In the genomic region with DNA sequence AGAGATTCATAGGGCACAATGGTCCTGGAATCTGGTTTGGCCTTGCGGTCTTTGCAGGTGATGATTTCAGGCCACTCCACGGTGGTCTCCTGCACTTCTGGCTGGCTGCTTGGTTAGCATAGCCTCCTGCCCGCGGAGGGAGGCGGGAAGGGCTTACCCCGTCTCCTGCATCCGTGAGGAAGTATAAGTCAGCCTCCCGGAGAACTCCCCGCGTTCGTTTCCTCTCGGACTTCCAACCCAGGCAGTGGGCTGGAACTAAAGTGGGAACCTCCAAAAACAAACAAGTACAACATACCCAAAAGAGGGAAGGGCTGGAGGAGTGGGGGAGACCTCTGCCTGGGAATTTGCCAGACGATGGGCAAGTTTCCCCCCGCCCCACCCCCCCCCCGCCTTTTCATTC, we compare ENCODE assay signal across 11 cellular contexts. TPM values are rescaled to one million over a fixed set of nuclear protein-coding genes. Genes with fewer than 3 reads are reported as not detected.
A peak's percentile ranks its signal among the peaks of the same experiment; 100 is the strongest.
DNase-seq lines count a peak whose midpoint lies in the region; ATAC-seq and TF ChIP-seq lines count a peak whose summit lies in the region.
"Had no signal": no experiment of that assay in that cellular context is flagged by ENCODE, and none has a peak within 500 bp of the region (broad histone marks: within the 10 kb centered on the region; RNA-seq: fewer than 3 reads in every experiment).

No MANE protein-coding gene starts in this region.

- H3K4me1 ChIP-seq in testis: peaks cover 19% of the 10 kb centered on the region

- no peaks in the 10 kb centered on the region for H3K9me3 ChIP-seq in testis

- TF ChIP-seq POLR2A in testis (IDR thresholded peaks at IDR 0.05): no peak

- 11 to 12% methylated on average over 6 to 15 of the region's 15 CpGs for WGBS in testis, 2 donors

- TF ChIP-seq CTCF in testis (IDR thresholded peaks at IDR 0.05): no peak

- H3K4me3 ChIP-seq in testis: peak overlapping the region; percentile 76 to 90

- H3K27ac ChIP-seq in caudate nucleus (ENCODE audit: low read depth, low read length): peak overlapping the region; percentile 68
- H3K27ac ChIP-seq in testis: peak overlapping the region; percentile 77 to 91

- peak; percentile 84 for DNase-seq in HK-2 (ENCODE audit: unreplicated experiment)
- DNase-seq in caudate nucleus (lab: John Stamatoyannopoulos, UW): peak in 1 of 61 donors; percentile 13
- DNase-seq in kidney tubule cell (ENCODE audit: low spot score): peak; percentile 84
- DNase-seq in testis: no peak
- DNase-seq in T-helper 9 cell: no peak
- DNase-seq in NCI-H1092 treated with DMSO at 0.1 percent for 48 hours (lab: John Stamatoyannopoulos, UW): no peak
- DNase-seq in HuH-7 (ENCODE audit: low spot score): no peak
- DNase-seq: immature natural killer cell; Karpas-422; stimulated activated naive CD4-positive, alpha-beta T cell had no signal

- no peaks in the 10 kb centered on the region for H3K27me3 ChIP-seq in testis

- no peak for ATAC-seq in GM19023 (IDR thresholded peaks at IDR 0.05; ENCODE audit: unreplicated experiment)

- no peaks in the 10 kb centered on the region for H3K36me3 ChIP-seq in testis (ENCODE audit: low read depth, missing control alignments)

- intact Hi-C loops in testis (cut with DNase I; ENCODE audit: low total_unique reads): loop anchor here (5.0 kb wide), 1 partner anchor 267 kb away; no protein-coding TSS in a partner anchor

RNA-seq across cellular contexts. Expression of a gene that starts 0.9 kb away (rescaled TPM):
- total RNA-seq in testis: 10 to 100 TPM in 1 of 2 donors, 1 to 10 TPM in 1; 7.7 to 17.6 TPM
- polyA plus RNA-seq in testis (ENCODE audit: insufficient read depth, low read depth, low replicate concordance): 46.6 TPM
- polyA plus RNA-seq: immature natural killer cell had no signal

Comparison
In these comparisons a context has a peak if more than half of its experiments do, and no peak if none do; other contexts are left out.
1. DNase-seq: peak in HK-2 (single experiment) and kidney tubule cell (single experiment); none in testis (single experiment), T-helper 9 cell (single experiment), NCI-H1092 treated with DMSO at 0.1 percent for 48 hours (single experiment) and HuH-7 (single experiment).